ENCODE assay signal across 8 cellular contexts in the genomic region with DNA sequence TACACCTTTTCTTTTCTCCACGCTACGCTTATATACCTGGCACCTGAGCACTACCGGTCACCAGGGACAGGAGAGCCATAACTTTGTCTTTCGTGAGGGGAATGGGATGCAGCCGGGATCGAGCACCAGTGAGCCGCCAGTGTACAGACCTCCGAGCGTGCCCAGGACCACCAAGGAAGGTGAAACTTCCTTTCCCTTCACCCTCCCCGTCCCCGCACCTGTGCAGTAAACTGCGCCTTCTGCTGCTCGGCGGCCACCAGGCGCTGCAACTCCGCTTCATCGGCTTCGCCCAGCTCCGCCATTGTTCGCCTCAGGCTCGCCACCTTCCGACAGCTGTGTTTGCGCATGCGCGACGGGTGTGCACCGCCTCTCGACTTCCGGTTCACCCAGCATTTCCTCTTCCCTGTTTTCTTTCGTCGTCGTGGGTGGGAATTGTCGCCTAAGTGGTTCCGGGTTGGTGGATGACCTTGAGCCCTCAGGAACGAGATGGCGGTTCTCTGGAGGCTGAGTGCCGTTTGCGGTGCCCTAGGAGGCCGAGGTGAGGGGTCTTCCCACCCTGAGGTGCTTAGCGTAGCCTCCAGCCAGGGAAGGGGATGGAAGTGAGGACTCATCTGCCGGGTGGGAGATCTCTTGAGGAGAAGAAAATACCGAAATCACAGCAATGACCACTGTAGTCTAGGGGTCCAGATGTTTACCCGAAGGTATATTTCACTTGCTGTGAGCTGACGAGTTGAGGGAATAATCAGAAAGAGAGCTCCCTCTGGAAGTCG. TPM values are rescaled to one million over a fixed set of nuclear protein-coding genes. Genes with fewer than 3 reads are reported as not detected.
A peak's percentile ranks its signal among the peaks of the same experiment; 100 is the strongest.
DNase-seq lines count a peak whose midpoint lies in the region; ATAC-seq and TF ChIP-seq lines count a peak whose summit lies in the region.

SDHD (plus strand) TSS at position 452 of the 770 bp plus-strand sequence; CDS start at position 487, 35 bp downstream.
TIMM8B (minus strand) TSS at position 335 of the 770 bp plus-strand sequence; CDS start at position 302, 33 bp downstream.

- peak within 1 kb of the TSS; percentile 90 for H3K9ac ChIP-seq in SU-DHL-6 (ENCODE audit: low read length)

- H3K79me2 ChIP-seq in SU-DHL-6 (ENCODE audit: insufficient read depth, low read length), result peaks cover 55% of the 10 kb centered on the region

- peak within 1 kb of the TSS; percentile 62 for H2AFZ ChIP-seq in SU-DHL-6 (ENCODE audit: low read depth, low read length, severe bottlenecking)

- no peaks in the 10 kb centered on the region for H4K20me1 ChIP-seq in SU-DHL-6 (ENCODE audit: low read depth, low read length)

- peaks cover 10% of the 10 kb centered on the region for H3K4me1 ChIP-seq in ovary (ENCODE audit: insufficient read depth)
- H3K4me1 ChIP-seq in thyroid gland, result peaks cover 14 to 23% of the 10 kb centered on the region in 2 donors

- peak within 1 kb of the TSS; percentile 97 for H3K4me3 Mint-ChIP-seq in activated naive CD8-positive, alpha-beta T cell treated with anti-CD3 and anti-CD28 coated beads, Interleukin-2, amount 10 ng/mL, durations not matched to agents 7 days and 5 days

- H3K27ac ChIP-seq in SU-DHL-6 (ENCODE audit: low read depth, low read length) (peak within 1 kb of the TSS; percentile 34), ovary (peak within 1 kb of the TSS; percentile 2 to 23), thyroid gland (peak within 1 kb of the TSS; percentile 52 to 69 (median 64))

- H3K27me3 ChIP-seq in SU-DHL-6 (ENCODE audit: low read length) (no peaks in the 10 kb centered on the region), ovary (no peaks in the 10 kb centered on the region), thyroid gland (no peaks in the 10 kb centered on the region)

- H3K9me3 ChIP-seq in SU-DHL-6 (ENCODE audit: insufficient read depth, low read length), result no peaks in the 10 kb centered on the region
- no peaks in the 10 kb centered on the region for H3K9me3 ChIP-seq in ovary
- no peaks in the 10 kb centered on the region for H3K9me3 ChIP-seq in thyroid gland

- ATAC-seq in HG02678 (IDR thresholded peaks at IDR 0.05; ENCODE audit: unreplicated experiment), result peak; percentile 92
- ATAC-seq in activated naive CD8-positive, alpha-beta T cell treated with anti-CD3 and anti-CD28 coated beads, Interleukin-2, amount 10 ng/mL, durations not matched to agents 7 days and 5 days (ENCODE audit: low read depth), result peak; percentile 87

- intact Hi-C loops in head of caudate nucleus (cut with DNase I) (loop anchor here (10.0 kb wide), 1 partner anchor 212 kb away; the partner anchor contains the start of genes ALG9, CFAP68 and FDXACB1), ovary (cut with DNase I) (loop anchor here in 1 of 4 donors (10.0 kb wide), 1 partner anchor 212 kb away; the partner anchor contains the start of genes ALG9, CFAP68 and FDXACB1), thyroid gland (cut with DNase I) (no loop called here)

- H3K36me3 ChIP-seq in SU-DHL-6 (ENCODE audit: low read length) (peaks cover 19% of the 10 kb centered on the region; the same call in 1 of the 2 replicates), ovary (no peaks in the 10 kb centered on the region), thyroid gland (peaks cover 42 to 52% of the 10 kb centered on the region in 2 donors)

- peak within 1 kb of the TSS; percentile 86 for H3K4me3 ChIP-seq in GM12865 (ENCODE audit: low read depth, low read length)
- peak within 1 kb of the TSS; percentile 88 for H3K4me3 ChIP-seq in SU-DHL-6 (ENCODE audit: insufficient read depth, low read length, poor library complexity, severe bottlenecking)
- peak within 1 kb of the TSS; percentile 71 for H3K4me3 ChIP-seq in ovary
- H3K4me3 ChIP-seq in thyroid gland (replicated peaks in 1 of 3), result peak within 1 kb of the TSS; percentile 60 to 96 (median 82)

- no peaks in the 10 kb centered on the region for H3K9me3 Mint-ChIP-seq in activated naive CD8-positive, alpha-beta T cell treated with anti-CD3 and anti-CD28 coated beads, Interleukin-2, amount 10 ng/mL, durations not matched to agents 7 days and 5 days

- TF ChIP-seq POLR2A in ovary (IDR thresholded peaks at IDR 0.05), result peak; percentile 59
- peak in 1 of 2 donors; percentile 73 for TF ChIP-seq POLR2A in thyroid gland (IDR thresholded peaks at IDR 0.05)

- peak within 1 kb of the TSS; percentile 91 for H3K27ac Mint-ChIP-seq in activated naive CD8-positive, alpha-beta T cell treated with anti-CD3 and anti-CD28 coated beads, Interleukin-2, amount 10 ng/mL, durations not matched to agents 7 days and 5 days

- H3F3A ChIP-seq in SU-DHL-6 (ENCODE audit: insufficient read depth), result peaks cover 37% of the 10 kb centered on the region

- no peaks in the 10 kb centered on the region for H3K9me2 ChIP-seq in SU-DHL-6 (replicated peaks; ENCODE audit: insufficient read depth, low read length)

- H3K27me3 Mint-ChIP-seq in activated naive CD8-positive, alpha-beta T cell treated with anti-CD3 and anti-CD28 coated beads, Interleukin-2, amount 10 ng/mL, durations not matched to agents 7 days and 5 days, result no peaks in the 10 kb centered on the region

- H3K4me1 Mint-ChIP-seq in activated naive CD8-positive, alpha-beta T cell treated with anti-CD3 and anti-CD28 coated beads, Interleukin-2, amount 10 ng/mL, durations not matched to agents 7 days and 5 days, result peaks cover 46% of the 10 kb centered on the region

- TF ChIP-seq EP300 in ovary (IDR thresholded peaks at IDR 0.05), result no peak

- POLR2A ChIA-PET in activated naive CD8-positive, alpha-beta T cell treated with anti-CD3 and anti-CD28 coated beads, Interleukin-2, amount 10 ng/mL, durations not matched to agents 7 days and 5 days (lab: Charles Lee), result interaction anchor here (0.5 to 2.0 kb wide), 9 partner anchors 9 to 216 kb away, joined by 3 to 8 read pairs (median 4); partner anchors contain the start of genes ALG9, NKAPD1, PIH1D2 and PTS

- peak; percentile 98 for DNase-seq in GM12865 (ENCODE audit: low read depth)
- DNase-seq in NCI-H128 (lab: John Stamatoyannopoulos, UW; ENCODE audit: unreplicated experiment), result peak; percentile 97
- DNase-seq in activated naive CD8-positive, alpha-beta T cell treated with anti-CD3 and anti-CD28 coated beads, Interleukin-2, amount 10 ng/mL, durations not matched to agents 7 days and 5 days, result peak; percentile 94
- peak; percentile 91 to 98 (median 96) for DNase-seq in head of caudate nucleus
- peak; percentile 95 to 96 (median 95) for DNase-seq in ovary
- peak; percentile 94 to 96 for DNase-seq in thyroid gland

- WGBS in ovary, 3 donors, result 0% methylated on average over 45 of the region's 45 CpGs
- 0% methylated on average over 44 to 45 of the region's 45 CpGs for WGBS in thyroid gland, 2 donors

- peak; percentile 24 for TF ChIP-seq CTCF in GM12865 (IDR thresholded peaks at IDR 0.05; ENCODE audit: insufficient read depth, low read depth, low read length, missing control alignments)
- TF ChIP-seq CTCF in SU-DHL-6 (IDR thresholded peaks at IDR 0.05; ENCODE audit: insufficient read depth, low read length, poor library complexity, severe bottlenecking), result no peak
- peak in 2 of 3 donors; percentile 32 to 37 for TF ChIP-seq CTCF in ovary (IDR thresholded peaks at IDR 0.05)
- TF ChIP-seq CTCF in thyroid gland (IDR thresholded peaks at IDR 0.05), result peak in 3 of 6 experiments; percentile 9 to 37 (median 29)

- peaks cover 49% of the 10 kb centered on the region for H3K36me3 Mint-ChIP-seq in activated naive CD8-positive, alpha-beta T cell treated with anti-CD3 and anti-CD28 coated beads, Interleukin-2, amount 10 ng/mL, durations not matched to agents 7 days and 5 days

- H3K4me2 ChIP-seq in SU-DHL-6 (ENCODE audit: low read depth, low read length, poor library complexity, severe bottlenecking), result peak within 1 kb of the TSS; percentile 80

RNA-seq across cellular contexts. Expression of gene SDHD, which starts in this region (rescaled TPM):
- total RNA-seq in activated naive CD8-positive, alpha-beta T cell treated with anti-CD3 and anti-CD28 coated beads, Interleukin-2, amount 10 ng/mL, durations not matched to agents 7 days and 5 days, result 10 to 100 TPM; 87.2 to 93.8 TPM
- 10 to 100 TPM; 64.9 to 85.9 (median 83.2) TPM for total RNA-seq in ovary
- polyA plus RNA-seq in ovary, result 10 to 100 TPM; 85.1 to 98.4 TPM
- total RNA-seq in thyroid gland, result 100 to 1,000 TPM; 102 to 201 (median 174) TPM

RNA-seq across cellular contexts. Expression of gene TIMM8B, which starts in this region (rescaled TPM):
- 10 to 100 TPM; 36.8 to 39.3 TPM for total RNA-seq in activated naive CD8-positive, alpha-beta T cell treated with anti-CD3 and anti-CD28 coated beads, Interleukin-2, amount 10 ng/mL, durations not matched to agents 7 days and 5 days
- total RNA-seq in ovary (10 to 100 TPM; 21.8 to 45.7 (median 31.4) TPM), thyroid gland (10 to 100 TPM; 11.8 to 55.8 (median 27.5) TPM)
- 10 to 100 TPM; 53.3 to 71.1 TPM for polyA plus RNA-seq in ovary

Comparison
In these comparisons a context has a peak if more than half of its experiments do, and no peak if none do; other contexts are left out.
1. Peak in every context shown above with its lines: DNase-seq, ATAC-seq, H3K4me3 ChIP-seq and H3K27ac ChIP-seq.
2. H3K27ac ChIP-seq: peak in every context shown above with its lines; median percentile 64 in thyroid gland; 34 in SU-DHL-6; 12 in ovary.